ENCODE assay signal across 1 cellular context in genomic region chr1:88274431-88274830, GRCh38.
TF ChIP-seq lines count a peak whose summit lies in the region.

No MANE protein-coding gene starts in this region.

TF ChIP-seq in SK-N-SH, 30 proteins besides CTCF, POLR2A, EP300 and RAD21 (continued from another document):
- TF ChIP-seq PBX3 (IDR thresholded peaks at IDR 0.05) (no peak), GATA2 (CRISPR knock-in tag; IDR thresholded peaks at IDR 0.05) (no peak), MXI1 (IDR thresholded peaks at IDR 0.05; ENCODE audit: low read depth, low read length) (no peak), SMC3 (IDR thresholded peaks at IDR 0.05; ENCODE audit: low read depth, low read length) (no peak), GABPA (IDR thresholded peaks at IDR 0.05; ENCODE audit: low read depth) (no peak), RXRA (IDR thresholded peaks at IDR 0.05; ENCODE audit: borderline replicate concordance, low read depth) (no peak), FOSL2 (IDR thresholded peaks at IDR 0.05; ENCODE audit: borderline replicate concordance, low read depth) (no peak), SIN3A (IDR thresholded peaks at IDR 0.05; ENCODE audit: borderline replicate concordance, low read depth, low read length) (no peak)
